In the genomic region with DNA sequence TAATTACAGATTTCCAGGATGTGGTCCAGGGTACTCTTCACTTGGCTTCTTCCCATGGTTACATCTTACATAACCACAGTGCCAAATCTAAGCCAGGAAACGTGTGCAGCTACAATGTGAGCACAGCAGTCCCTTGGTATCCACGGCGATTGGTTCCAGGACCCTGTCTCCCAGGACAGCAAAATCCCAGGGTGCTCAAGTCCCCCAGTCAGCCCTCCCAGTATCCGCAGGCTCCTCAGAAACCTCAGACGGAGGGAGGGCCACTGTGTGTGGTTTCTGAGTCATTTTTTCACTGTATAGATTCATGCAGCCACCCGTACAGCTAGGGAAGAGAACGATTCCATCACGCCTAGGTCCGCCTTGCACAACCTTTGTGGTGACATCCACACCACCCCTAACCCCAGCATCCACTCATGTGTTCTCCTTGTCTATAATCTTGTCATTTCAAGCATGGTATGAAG, we compare ENCODE assay signal across 11 cellular contexts. TPM values are rescaled to one million over a fixed set of nuclear protein-coding genes. Genes with fewer than 3 reads are reported as not detected.
DNase-seq lines count a peak whose midpoint lies in the region; ATAC-seq and TF ChIP-seq lines count a peak whose summit lies in the region.
"Had no signal": no experiment of that assay in that cellular context is flagged by ENCODE, and none has a peak within 500 bp of the region (broad histone marks: within the 10 kb centered on the region; RNA-seq: fewer than 3 reads in every experiment).

No MANE protein-coding gene starts in this region.

- peaks cover 13% of the 10 kb centered on the region for H3K4me1 Mint-ChIP-seq in stimulated activated memory B cell treated with anti-CD40 and anti-IgM and Interleukin-4, amounts not matched to agents 10 μg/mL and 1 μg/mL and 100 μg/mL, for 72 hours
- H3K4me1 Mint-ChIP-seq in WTC11: peaks cover 10% of the 10 kb centered on the region

- CTCF ChIA-PET in WTC11 (lab: Charles Lee): interaction anchor here (0.7 to 2.0 kb wide), 2 partner anchors 18 to 49 kb away, joined by 3 to 5 read pairs; no protein-coding TSS in a partner anchor

- no peak for TF ChIP-seq CTCF in WTC11 (IDR thresholded peaks at IDR 0.05)

- POLR2A ChIA-PET in WTC11 (lab: Charles Lee): no interaction called here

- H3K4me3 Mint-ChIP-seq in stimulated activated memory B cell treated with anti-CD40 and anti-IgM and Interleukin-4, amounts not matched to agents 10 μg/mL and 1 μg/mL and 100 μg/mL, for 72 hours: no peak overlapping the region
- H3K4me3 Mint-ChIP-seq in WTC11: no peak overlapping the region
- H3K4me3 Mint-ChIP-seq: stimulated activated naive B cell treated with anti-CD40 and anti-IgM and Interleukin-4, amounts not matched to agents 10 μg/mL and 1 μg/mL and 100 μg/mL, for 72 hours had no signal

- peaks cover 58% of the 10 kb centered on the region for H3K27me3 Mint-ChIP-seq in stimulated activated memory B cell treated with anti-CD40 and anti-IgM and Interleukin-4, amounts not matched to agents 10 μg/mL and 1 μg/mL and 100 μg/mL, for 72 hours
- H3K27me3 Mint-ChIP-seq in WTC11 (ENCODE audit: low read depth): no peaks in the 10 kb centered on the region

- no peak overlapping the region for H3K27ac Mint-ChIP-seq in stimulated activated memory B cell treated with anti-CD40 and anti-IgM and Interleukin-4, amounts not matched to agents 10 μg/mL and 1 μg/mL and 100 μg/mL, for 72 hours
- H3K27ac Mint-ChIP-seq in WTC11: no peak overlapping the region
- H3K27ac Mint-ChIP-seq: stimulated activated naive B cell treated with anti-CD40 and anti-IgM and Interleukin-4, amounts not matched to agents 10 μg/mL and 1 μg/mL and 100 μg/mL, for 72 hours had no signal

- in situ Hi-C loops in SK-MEL-5 (cut with HindIII; ENCODE audit: low pct_unique_long_range_greater_than_20kb, low sequenced_read_pairs): no loop called here

- no peaks in the 10 kb centered on the region for H3K36me3 Mint-ChIP-seq in stimulated activated memory B cell treated with anti-CD40 and anti-IgM and Interleukin-4, amounts not matched to agents 10 μg/mL and 1 μg/mL and 100 μg/mL, for 72 hours
- H3K36me3 Mint-ChIP-seq in WTC11: no peaks in the 10 kb centered on the region
- H3K36me3 Mint-ChIP-seq: stimulated activated naive B cell treated with anti-CD40 and anti-IgM and Interleukin-4, amounts not matched to agents 10 μg/mL and 1 μg/mL and 100 μg/mL, for 72 hours had no signal

- ATAC-seq in esophagus mucosa (peak; percentile 72), HG03045 (IDR thresholded peaks at IDR 0.05; ENCODE audit: unreplicated experiment) (no peak), WTC11 (no peak)
- ATAC-seq in stimulated activated memory B cell treated with anti-CD40 and anti-IgM and Interleukin-4, amounts not matched to agents 10 μg/mL and 1 μg/mL and 100 μg/mL, for 72 hours: no peak
- ATAC-seq: stimulated activated naive B cell treated with anti-CD40 and anti-IgM and Interleukin-4, amounts not matched to agents 10 μg/mL and 1 μg/mL and 100 μg/mL, for 72 hours had no signal

- H3K9me3 Mint-ChIP-seq in stimulated activated memory B cell treated with anti-CD40 and anti-IgM and Interleukin-4, amounts not matched to agents 10 μg/mL and 1 μg/mL and 100 μg/mL, for 72 hours: no peaks in the 10 kb centered on the region
- no peaks in the 10 kb centered on the region for H3K9me3 Mint-ChIP-seq in WTC11
- H3K9me3 Mint-ChIP-seq: stimulated activated naive B cell treated with anti-CD40 and anti-IgM and Interleukin-4, amounts not matched to agents 10 μg/mL and 1 μg/mL and 100 μg/mL, for 72 hours had no signal

- peak; percentile 34 to 35 for DNase-seq in activated T-cell treated with anti-CD3 and anti-CD28 coated beads, Interleukin-2, amount 50 U/mL, for 48 hours
- no peak for DNase-seq in activated T-cell treated with anti-CD3 and anti-CD28 coated beads for 4 hours
- peak; percentile 4 for DNase-seq in SK-MEL-5 (ENCODE audit: low read depth, low spot score)
- DNase-seq in superior temporal gyrus (ENCODE audit: extremely low spot score): peak; percentile 77
- DNase-seq in WTC11 (ENCODE audit: low spot score): no peak
- DNase-seq: BE2C; NCI-H510A treated with DMSO at 0.1 percent for 48 hours; stimulated activated naive B cell treated with anti-CD40 and anti-IgM and Interleukin-4, amounts not matched to agents 10 μg/mL and 1 μg/mL and 100 μg/mL, for 72 hours had no signal

TF ChIP-seq in WTC11, 78 proteins besides CTCF, POLR2A, EP300 and RAD21:
- TF ChIP-seq FOXP1 (CRISPR knock-in tag; IDR thresholded peaks at IDR 0.05; ENCODE audit: borderline replicate concordance): no peak
- no peak for TF ChIP-seq TCF7 (CRISPR knock-in tag; IDR thresholded peaks at IDR 0.05; ENCODE audit: low read depth)
- TF ChIP-seq, protein P1, sequence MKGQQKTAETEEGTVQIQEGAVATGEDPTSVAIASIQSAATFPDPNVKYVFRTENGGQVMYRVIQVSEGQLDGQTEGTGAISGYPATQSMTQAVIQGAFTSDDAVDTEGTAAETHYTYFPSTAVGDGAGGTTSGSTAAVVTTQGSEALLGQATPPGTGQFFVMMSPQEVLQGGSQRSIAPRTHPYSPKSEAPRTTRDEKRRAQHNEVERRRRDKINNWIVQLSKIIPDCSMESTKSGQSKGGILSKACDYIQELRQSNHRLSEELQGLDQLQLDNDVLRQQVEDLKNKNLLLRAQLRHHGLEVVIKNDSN (CRISPR knock-in tag; IDR thresholded peaks at IDR 0.05): no peak
- no peak for TF ChIP-seq SMAD3 (CRISPR knock-in tag; IDR thresholded peaks at IDR 0.05; ENCODE audit: borderline replicate concordance)
- TF ChIP-seq ZNF317 (CRISPR knock-in tag; IDR thresholded peaks at IDR 0.05; ENCODE audit: borderline replicate concordance, low read depth): no peak
- TF ChIP-seq, protein P2, sequence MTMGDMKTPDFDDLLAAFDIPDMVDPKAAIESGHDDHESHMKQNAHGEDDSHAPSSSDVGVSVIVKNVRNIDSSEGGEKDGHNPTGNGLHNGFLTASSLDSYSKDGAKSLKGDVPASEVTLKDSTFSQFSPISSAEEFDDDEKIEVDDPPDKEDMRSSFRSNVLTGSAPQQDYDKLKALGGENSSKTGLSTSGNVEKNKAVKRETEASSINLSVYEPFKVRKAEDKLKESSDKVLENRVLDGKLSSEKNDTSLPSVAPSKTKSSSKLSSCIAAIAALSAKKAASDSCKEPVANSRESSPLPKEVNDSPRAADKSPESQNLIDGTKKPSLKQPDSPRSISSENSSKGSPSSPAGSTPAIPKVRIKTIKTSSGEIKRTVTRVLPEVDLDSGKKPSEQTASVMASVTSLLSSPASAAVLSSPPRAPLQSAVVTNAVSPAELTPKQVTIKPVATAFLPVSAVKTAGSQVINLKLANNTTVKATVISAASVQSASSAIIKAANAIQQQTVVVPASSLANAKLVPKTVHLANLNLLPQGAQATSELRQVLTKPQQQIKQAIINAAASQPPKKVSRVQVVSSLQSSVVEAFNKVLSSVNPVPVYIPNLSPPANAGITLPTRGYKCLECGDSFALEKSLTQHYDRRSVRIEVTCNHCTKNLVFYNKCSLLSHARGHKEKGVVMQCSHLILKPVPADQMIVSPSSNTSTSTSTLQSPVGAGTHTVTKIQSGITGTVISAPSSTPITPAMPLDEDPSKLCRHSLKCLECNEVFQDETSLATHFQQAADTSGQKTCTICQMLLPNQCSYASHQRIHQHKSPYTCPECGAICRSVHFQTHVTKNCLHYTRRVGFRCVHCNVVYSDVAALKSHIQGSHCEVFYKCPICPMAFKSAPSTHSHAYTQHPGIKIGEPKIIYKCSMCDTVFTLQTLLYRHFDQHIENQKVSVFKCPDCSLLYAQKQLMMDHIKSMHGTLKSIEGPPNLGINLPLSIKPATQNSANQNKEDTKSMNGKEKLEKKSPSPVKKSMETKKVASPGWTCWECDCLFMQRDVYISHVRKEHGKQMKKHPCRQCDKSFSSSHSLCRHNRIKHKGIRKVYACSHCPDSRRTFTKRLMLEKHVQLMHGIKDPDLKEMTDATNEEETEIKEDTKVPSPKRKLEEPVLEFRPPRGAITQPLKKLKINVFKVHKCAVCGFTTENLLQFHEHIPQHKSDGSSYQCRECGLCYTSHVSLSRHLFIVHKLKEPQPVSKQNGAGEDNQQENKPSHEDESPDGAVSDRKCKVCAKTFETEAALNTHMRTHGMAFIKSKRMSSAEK (CRISPR knock-in tag; IDR thresholded peaks at IDR 0.05; ENCODE audit: borderline replicate concordance): no peak
- TF ChIP-seq FOXJ3 (CRISPR knock-in tag; IDR thresholded peaks at IDR 0.05; ENCODE audit: borderline replicate concordance): no peak
- TF ChIP-seq, protein P3, sequence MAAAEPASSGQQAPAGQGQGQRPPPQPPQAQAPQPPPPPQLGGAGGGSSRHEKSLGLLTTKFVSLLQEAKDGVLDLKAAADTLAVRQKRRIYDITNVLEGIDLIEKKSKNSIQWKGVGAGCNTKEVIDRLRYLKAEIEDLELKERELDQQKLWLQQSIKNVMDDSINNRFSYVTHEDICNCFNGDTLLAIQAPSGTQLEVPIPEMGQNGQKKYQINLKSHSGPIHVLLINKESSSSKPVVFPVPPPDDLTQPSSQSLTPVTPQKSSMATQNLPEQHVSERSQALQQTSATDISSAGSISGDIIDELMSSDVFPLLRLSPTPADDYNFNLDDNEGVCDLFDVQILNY (CRISPR knock-in tag; IDR thresholded peaks at IDR 0.05): no peak
- TF ChIP-seq ZNF138 (CRISPR knock-in tag; conservative IDR thresholded peaks at IDR 0.05): no peak
- TF ChIP-seq GRHL2 (CRISPR knock-in tag; IDR thresholded peaks at IDR 0.05; ENCODE audit: insufficient replicate concordance, severe bottlenecking): no peak
- no peak for TF ChIP-seq NR3C1 (CRISPR knock-in tag; conservative IDR thresholded peaks at IDR 0.05; ENCODE audit: low read depth)
- TF ChIP-seq NR1H2 (CRISPR knock-in tag; IDR thresholded peaks at IDR 0.05): no peak
- TF ChIP-seq CREB1 (CRISPR knock-in tag; IDR thresholded peaks at IDR 0.05): no peak

RNA-seq across cellular contexts. Expression of a gene that starts 11.1 kb away (rescaled TPM):
- total RNA-seq in SK-MEL-5 (2014; rRNA removed; shearing (Covaris generic)): 0.29 TPM in 1 of 2 replicates, not detected in the other
- polyA plus RNA-seq in SK-MEL-5 (2015; cell fraction: cytosol; rRNA removed): 0.28 TPM in 1 of 2 replicates, not detected in the other
- polyA plus RNA-seq in SK-MEL-5 (2015; cell fraction: nucleus; rRNA removed): 0.09 TPM in 1 of 2 replicates, not detected in the other
- total RNA-seq in esophagus mucosa (6.9 TPM), WTC11 (2021) (2.4 to 4.3 TPM (median 2.8 TPM) in 3 replicates)

Comparison
In these comparisons a context has a peak if more than half of its experiments do, and no peak if none do; other contexts are left out.
1. DNase-seq: peak in activated T-cell treated with anti-CD3 and anti-CD28 coated beads, Interleukin-2, amount 50 U/mL, for 48 hours (2 of 2), SK-MEL-5 (single experiment) and superior temporal gyrus (single experiment); none in activated T-cell treated with anti-CD3 and anti-CD28 coated beads for 4 hours (single experiment) and WTC11 (single experiment).